In genomic region chr4:39770005-39770404, GRCh38 we compare ENCODE assay signal across 22 cellular contexts.
DNase-seq lines count a peak whose midpoint lies in the region; ATAC-seq and TF ChIP-seq lines count a peak whose summit lies in the region.
"Had no signal": no experiment of that assay in that cellular context is flagged by ENCODE, and none has a peak within 500 bp of the region (broad histone marks: within the 10 kb centered on the region; RNA-seq: fewer than 3 reads in every experiment).

No MANE protein-coding gene starts in this region.

- TF ChIP-seq POLR2A in testis (IDR thresholded peaks at IDR 0.05) = no peak

- H3K27ac Mint-ChIP-seq in activated naive CD8-positive, alpha-beta T cell treated with anti-CD3 and anti-CD28 coated beads, Interleukin-2, amount 50 U/mL, for 24 hours = no peak overlapping the region
- no peak overlapping the region for H3K27ac Mint-ChIP-seq in activated naive CD8-positive, alpha-beta T cell treated with anti-CD3 and anti-CD28 coated beads for 36 hours
- 0 out of 2 replicates have a peak overlapping the region, but pooled peaks have one; percentile 50 for H3K27ac Mint-ChIP-seq in WTC11

- POLR2A ChIA-PET in WTC11 (lab: Charles Lee) = no interaction called here

- H3K27me3 Mint-ChIP-seq in activated naive CD8-positive, alpha-beta T cell treated with anti-CD3 and anti-CD28 coated beads, Interleukin-2, amount 50 U/mL, for 24 hours = no peaks in the 10 kb centered on the region
- no peaks in the 10 kb centered on the region for H3K27me3 Mint-ChIP-seq in activated naive CD8-positive, alpha-beta T cell treated with anti-CD3 and anti-CD28 coated beads for 36 hours
- H3K27me3 Mint-ChIP-seq in WTC11 (ENCODE audit: low read depth) = no peaks in the 10 kb centered on the region

- H3K36me3 Mint-ChIP-seq in activated naive CD8-positive, alpha-beta T cell treated with anti-CD3 and anti-CD28 coated beads, Interleukin-2, amount 50 U/mL, for 24 hours (ENCODE audit: low read depth) = peaks cover 19% of the 10 kb centered on the region
- H3K36me3 Mint-ChIP-seq in activated naive CD8-positive, alpha-beta T cell treated with anti-CD3 and anti-CD28 coated beads for 36 hours = peaks cover 11% of the 10 kb centered on the region
- peaks cover 39% of the 10 kb centered on the region for H3K36me3 Mint-ChIP-seq in WTC11

- H3K4me3 ChIP-seq in upper lobe of right lung (no peak overlapping the region), testis (no peak overlapping the region)
- H3K4me3 ChIP-seq: GM23338, SK-N-MC had no signal

- H3K27ac ChIP-seq in upper lobe of right lung (no peak overlapping the region), testis (no peak overlapping the region)
- H3K27ac ChIP-seq: RWPE1, SK-N-MC had no signal

- H3K27me3 ChIP-seq in upper lobe of right lung = no peaks in the 10 kb centered on the region
- H3K27me3 ChIP-seq in testis = no peaks in the 10 kb centered on the region

- 76 to 92% methylated on average over 16 to 25 of the region's 25 CpGs for WGBS in testis, 2 donors

- CTCF ChIA-PET in WTC11 (lab: Charles Lee) = no interaction called here

- no peaks in the 10 kb centered on the region for H3K9me3 Mint-ChIP-seq in activated naive CD8-positive, alpha-beta T cell treated with anti-CD3 and anti-CD28 coated beads, Interleukin-2, amount 50 U/mL, for 24 hours
- H3K9me3 Mint-ChIP-seq in activated naive CD8-positive, alpha-beta T cell treated with anti-CD3 and anti-CD28 coated beads for 36 hours = no peaks in the 10 kb centered on the region
- no peaks in the 10 kb centered on the region for H3K9me3 Mint-ChIP-seq in WTC11
- H3K9me3 Mint-ChIP-seq: GM23338 had no signal

- no peak for DNase-seq in activated naive CD8-positive, alpha-beta T cell treated with anti-CD3 and anti-CD28 coated beads, Interleukin-2, amount 50 U/mL, for 24 hours
- DNase-seq in activated naive CD8-positive, alpha-beta T cell treated with anti-CD3 and anti-CD28 coated beads for 36 hours = no peak
- DNase-seq in WTC11 (ENCODE audit: low spot score) (no peak), upper lobe of right lung (no peak), NCI-H2171 treated with DMSO at 0.1 percent for 48 hours (lab: John Stamatoyannopoulos, UW) (no peak), testis (no peak)
- DNase-seq: DMS153, Karpas-422, NCI-H1092, NCI-H1417 treated with DMSO at 0.1 percent for 48 hours, NCI-H1694 treated with DMSO at 0.1 percent for 48 hours, NCI-H2081, NCI-H226, NCI-H510A, NCI-H69, SHP77 treated with DMSO at 0.1 percent for 48 hours had no signal

- ATAC-seq in activated naive CD8-positive, alpha-beta T cell treated with anti-CD3 and anti-CD28 coated beads, Interleukin-2, amount 50 U/mL, for 24 hours = peak; percentile 33
- ATAC-seq in WTC11 (no peak), esophagus mucosa (peak; percentile 15), upper lobe of right lung (peak; percentile 27), HG03439 (IDR thresholded peaks at IDR 0.05; ENCODE audit: unreplicated experiment) (no peak)
- ATAC-seq: Panc1 had no signal

- H3K4me1 ChIP-seq in upper lobe of right lung (no peaks in the 10 kb centered on the region), testis (no peaks in the 10 kb centered on the region)

- intact Hi-C loops in upper lobe of right lung (cut with DNase I) (no loop called here), testis (cut with DNase I; ENCODE audit: low total_unique reads) (no loop called here)

- H3K36me3 ChIP-seq in upper lobe of right lung = peaks cover 36% of the 10 kb centered on the region
- no peaks in the 10 kb centered on the region for H3K36me3 ChIP-seq in testis (ENCODE audit: low read depth, missing control alignments)

- H3K4me3 Mint-ChIP-seq in activated naive CD8-positive, alpha-beta T cell treated with anti-CD3 and anti-CD28 coated beads, Interleukin-2, amount 50 U/mL, for 24 hours = no peak overlapping the region
- H3K4me3 Mint-ChIP-seq in activated naive CD8-positive, alpha-beta T cell treated with anti-CD3 and anti-CD28 coated beads for 36 hours = no peak overlapping the region
- H3K4me3 Mint-ChIP-seq in WTC11 = no peak overlapping the region
- H3K4me3 Mint-ChIP-seq: GM23338 had no signal

- no peaks in the 10 kb centered on the region for H3K4me1 Mint-ChIP-seq in activated naive CD8-positive, alpha-beta T cell treated with anti-CD3 and anti-CD28 coated beads, Interleukin-2, amount 50 U/mL, for 24 hours
- no peaks in the 10 kb centered on the region for H3K4me1 Mint-ChIP-seq in activated naive CD8-positive, alpha-beta T cell treated with anti-CD3 and anti-CD28 coated beads for 36 hours
- no peaks in the 10 kb centered on the region for H3K4me1 Mint-ChIP-seq in WTC11

- H3K9me3 ChIP-seq in upper lobe of right lung (no peaks in the 10 kb centered on the region), testis (no peaks in the 10 kb centered on the region)

- TF ChIP-seq CTCF in WTC11 (IDR thresholded peaks at IDR 0.05) = no peak
- no peak for TF ChIP-seq CTCF in upper lobe of right lung (IDR thresholded peaks at IDR 0.05)
- TF ChIP-seq CTCF in testis (IDR thresholded peaks at IDR 0.05) = no peak

TF ChIP-seq in WTC11, 78 proteins besides CTCF, POLR2A, EP300 and RAD21 (continues in another document):
- TF ChIP-seq GRHL2 (CRISPR knock-in tag; IDR thresholded peaks at IDR 0.05; ENCODE audit: insufficient replicate concordance, severe bottlenecking) = no peak
- TF ChIP-seq JUN (CRISPR knock-in tag; IDR thresholded peaks at IDR 0.05) = no peak
- TF ChIP-seq SP1 (CRISPR knock-in tag; conservative IDR thresholded peaks at IDR 0.05) = no peak
- TF ChIP-seq E2F4 (CRISPR knock-in tag; IDR thresholded peaks at IDR 0.05; ENCODE audit: borderline replicate concordance, low read depth) = no peak
- no peak for TF ChIP-seq ZMAT4 (CRISPR knock-in tag; IDR thresholded peaks at IDR 0.05)
- TF ChIP-seq PREB (CRISPR knock-in tag; IDR thresholded peaks at IDR 0.05; ENCODE audit: borderline replicate concordance) = no peak
- TF ChIP-seq ERG (CRISPR knock-in tag; IDR thresholded peaks at IDR 0.05) = no peak
- TF ChIP-seq CDX4 (CRISPR knock-in tag; IDR thresholded peaks at IDR 0.05; ENCODE audit: borderline replicate concordance) = no peak
- no peak for TF ChIP-seq ZNF396 (CRISPR knock-in tag; IDR thresholded peaks at IDR 0.05; ENCODE audit: borderline replicate concordance)
- no peak for TF ChIP-seq MAX (CRISPR knock-in tag; IDR thresholded peaks at IDR 0.05)
- no peak for TF ChIP-seq FOXJ3 (CRISPR knock-in tag; IDR thresholded peaks at IDR 0.05; ENCODE audit: borderline replicate concordance)
- TF ChIP-seq USF2 (CRISPR knock-in tag; IDR thresholded peaks at IDR 0.05) = no peak

Comparison
In these comparisons a context has a peak if more than half of its experiments do, and no peak if none do; other contexts are left out.
1. ATAC-seq: peak in activated naive CD8-positive, alpha-beta T cell treated with anti-CD3 and anti-CD28 coated beads, Interleukin-2, amount 50 U/mL, for 24 hours (single experiment), esophagus mucosa (single experiment) and upper lobe of right lung (single experiment); none in WTC11 (single experiment) and HG03439 (single experiment).